ENCODE assay signal across 10 cellular contexts in the genomic region with DNA sequence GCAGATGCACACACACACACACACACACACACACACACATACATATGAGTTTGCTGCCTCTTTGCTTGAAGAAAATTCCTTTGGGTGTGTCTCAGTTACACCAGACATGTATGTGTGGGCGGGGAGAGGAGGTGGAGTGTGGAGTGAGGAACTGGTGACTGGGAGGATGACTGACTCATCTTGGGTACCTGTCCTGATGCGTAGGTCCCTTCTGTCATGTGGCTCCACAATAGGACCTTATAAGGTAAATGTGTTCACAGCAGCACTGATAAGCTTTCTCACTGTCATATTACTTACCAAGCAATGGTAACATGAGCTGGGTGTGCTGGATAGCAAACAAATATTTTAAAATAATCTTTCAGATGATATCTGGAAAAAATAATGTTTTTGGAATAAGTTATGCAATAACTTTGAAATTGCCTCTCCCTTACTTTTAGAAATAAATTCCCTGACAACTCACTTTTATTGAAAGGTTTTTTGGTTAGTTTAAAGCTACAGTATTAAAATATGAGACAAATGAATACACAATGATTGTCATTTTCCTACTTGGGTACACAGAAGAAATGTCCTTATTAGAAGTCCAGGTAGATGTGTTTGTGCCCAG. TPM values are rescaled to one million over a fixed set of nuclear protein-coding genes. Genes with fewer than 3 reads are reported as not detected.
DNase-seq lines count a peak whose midpoint lies in the region; ATAC-seq and TF ChIP-seq lines count a peak whose summit lies in the region.
"Had no signal": no experiment of that assay in that cellular context is flagged by ENCODE, and none has a peak within 500 bp of the region (broad histone marks: within the 10 kb centered on the region; RNA-seq: fewer than 3 reads in every experiment).

No MANE protein-coding gene starts in this region.

- H3K9me3 ChIP-seq in osteoblast (ENCODE audit: low read depth, low read length), result no peaks in the 10 kb centered on the region

- H3K4me3 ChIP-seq in osteoblast (ENCODE audit: insufficient read depth, low read length), result no peak overlapping the region
- H3K4me3 ChIP-seq: dorsolateral prefrontal cortex had no signal

- no peaks in the 10 kb centered on the region for H3K79me2 ChIP-seq in osteoblast (ENCODE audit: insufficient read depth, low read length)

- TF ChIP-seq CTCF in osteoblast (IDR thresholded peaks at IDR 0.05; ENCODE audit: extremely low read depth, low read depth, low read length), result no peak

- no peak overlapping the region for H3K27ac ChIP-seq in osteoblast (ENCODE audit: low read depth, low read length)
- H3K27ac ChIP-seq: dorsolateral prefrontal cortex, HL-60 had no signal

- H3K4me2 ChIP-seq in osteoblast (ENCODE audit: insufficient read depth, low read length), result no peak overlapping the region

- H2AFZ ChIP-seq in osteoblast (ENCODE audit: low read length), result no peak overlapping the region

- ATAC-seq in GM18519 (IDR thresholded peaks at IDR 0.05; ENCODE audit: low FRiP score, unreplicated experiment) (peak; percentile 93), HG03342 (IDR thresholded peaks at IDR 0.05; ENCODE audit: unreplicated experiment) (peak; percentile 72)

- no peaks in the 10 kb centered on the region for H3K36me3 ChIP-seq in osteoblast (ENCODE audit: insufficient read depth, low read length)

- no peaks in the 10 kb centered on the region for H4K20me1 ChIP-seq in osteoblast (ENCODE audit: insufficient read depth, low read length)

- no peaks in the 10 kb centered on the region for H3K4me1 ChIP-seq in osteoblast (ENCODE audit: insufficient read depth, low read length)

- DNase-seq in activated naive CD4-positive, alpha-beta T cell treated with Interleukin-2 at 50 U/mL for 16 hours, result peak; percentile 35
- DNase-seq in stimulated activated CD4-positive, alpha-beta T cell treated with anti-CD3 and anti-CD28 coated beads, Interleukin-12 subunit alpha, Interleukin-12 subunit beta, amount 100 ng/mL, for 4 hours, result peak; percentile 34
- DNase-seq in SK-N-DZ (ENCODE audit: low spot score), result no peak
- no peak for DNase-seq in osteoblast (ENCODE audit: insufficient read length, low spot score, missing footprints)
- DNase-seq in GM19238 (ENCODE audit: insufficient read length, low spot score), result no peak
- DNase-seq in NCI-H82 treated with DMSO at 0.1 percent for 48 hours (lab: John Stamatoyannopoulos, UW; ENCODE audit: unreplicated experiment), result no peak

- no peaks in the 10 kb centered on the region for H3K27me3 ChIP-seq in osteoblast (ENCODE audit: insufficient read depth, low read length)
- H3K27me3 ChIP-seq: dorsolateral prefrontal cortex had no signal

RNA-seq across cellular contexts. Expression of gene SLC9A2, which starts 45.2 kb away (rescaled TPM):
- not detected in 2 replicates for polyA plus RNA-seq in SK-N-DZ (2014; cell fraction: cytosol; rRNA removed)
- polyA plus RNA-seq in SK-N-DZ (2014; cell fraction: nucleus; rRNA removed), result 0.04 TPM in 1 of 2 replicates, not detected in the other
- under 0.01 TPM in 2 replicates for total RNA-seq in osteoblast

Comparison
In these comparisons a context has a peak if more than half of its experiments do, and no peak if none do; other contexts are left out.
1. DNase-seq: peak in activated naive CD4-positive, alpha-beta T cell treated with Interleukin-2 at 50 U/mL for 16 hours (single experiment) and stimulated activated CD4-positive, alpha-beta T cell treated with anti-CD3 and anti-CD28 coated beads, Interleukin-12 subunit alpha, Interleukin-12 subunit beta, amount 100 ng/mL, for 4 hours (single experiment); none in SK-N-DZ (single experiment), osteoblast (single experiment), GM19238 (single experiment) and NCI-H82 treated with DMSO at 0.1 percent for 48 hours (single experiment).